Comparison of ENCODE assay signal across 1 cellular context in genomic region chr3:50580683-50581458, GRCh38.
TF ChIP-seq lines count a peak whose summit lies in the region.

No MANE protein-coding gene starts in this region.

TF ChIP-seq in liver, 16 proteins besides CTCF, POLR2A, EP300 and RAD21:
- TF ChIP-seq MAX (IDR thresholded peaks at IDR 0.05) (no peak), FOXA1 (IDR thresholded peaks at IDR 0.05) (no peak), NR2F2 (IDR thresholded peaks at IDR 0.05) (no peak), RXRA (IDR thresholded peaks at IDR 0.05) (peak; percentile 63 to 85), YY1 (IDR thresholded peaks at IDR 0.05) (peak; percentile 58), SP1 (IDR thresholded peaks at IDR 0.05) (peak; percentile 50), REST (IDR thresholded peaks at IDR 0.05) (no peak), HNF4A (conservative IDR thresholded peaks at IDR 0.05) (peak; percentile 46 to 73), ATF3 (IDR thresholded peaks at IDR 0.05) (no peak), GABPA (IDR thresholded peaks at IDR 0.05 in 1 of 2, conservative IDR thresholded peaks at IDR 0.05 in 1 of 2) (no peak), TAF1 (conservative IDR thresholded peaks at IDR 0.05) (no peak), ZBTB33 (IDR thresholded peaks at IDR 0.05) (no peak), FOXA2 (IDR thresholded peaks at IDR 0.05) (peak; percentile 12), EGR1 (IDR thresholded peaks at IDR 0.05; ENCODE audit: low read depth in 2 of 2) (no peak), JUND (IDR thresholded peaks at IDR 0.05) (peak in 1 of 2 donors; percentile 31), HNF4G (IDR thresholded peaks at IDR 0.05) (no peak)
TF ChIP-seq in liver: peak in this region for 6.
